In the genomic region with DNA sequence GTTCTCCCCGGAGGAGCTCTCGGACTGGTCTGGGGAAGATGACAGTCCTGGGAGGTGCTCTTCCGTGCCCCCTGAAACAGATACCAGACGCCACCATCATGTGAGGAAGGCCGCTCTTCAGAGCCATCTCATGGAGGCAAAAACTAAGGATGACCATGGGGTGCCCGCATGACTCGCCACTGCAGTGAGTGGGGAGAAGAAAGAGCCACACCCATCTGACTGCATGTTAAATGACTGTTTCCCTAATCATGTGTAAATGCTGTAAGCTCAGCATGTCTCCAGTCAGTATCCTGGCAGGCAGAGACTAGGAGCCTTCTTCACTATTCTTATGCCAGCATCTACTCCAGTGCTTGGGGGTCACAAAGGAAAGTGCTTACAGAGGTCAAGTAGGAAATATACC, we compare ENCODE assay signal across 22 cellular contexts. TPM values are rescaled to one million over a fixed set of nuclear protein-coding genes. Genes with fewer than 3 reads are reported as not detected.
A peak's percentile ranks its signal among the peaks of the same experiment; 100 is the strongest.
DNase-seq lines count a peak whose midpoint lies in the region; ATAC-seq and TF ChIP-seq lines count a peak whose summit lies in the region.
"Had no signal": no experiment of that assay in that cellular context is flagged by ENCODE, and none has a peak within 500 bp of the region (broad histone marks: within the 10 kb centered on the region; RNA-seq: fewer than 3 reads in every experiment).

No MANE protein-coding gene starts in this region.

- POLR2A ChIA-PET in MCF 10A (lab: Yijun Ruan, JAX): interaction anchor here (0.8 to 1.9 kb wide), 6 partner anchors 11 to 175 kb away, joined by 3 to 6 read pairs (median 4); no protein-coding TSS in a partner anchor

- H3K36me3 Mint-ChIP-seq in MCF 10A (ENCODE audit: insufficient read depth, unreplicated experiment): peaks cover 13% of the 10 kb centered on the region
- H3K36me3 Mint-ChIP-seq: activated CD4-positive, alpha-beta memory T cell treated with anti-CD3 and anti-CD28 coated beads for 36 hours; immature natural killer cell had no signal

- no peak for TF ChIP-seq CTCF in MCF 10A (IDR thresholded peaks at IDR 0.05; ENCODE audit: unreplicated experiment)
- TF ChIP-seq CTCF in breast epithelium (IDR thresholded peaks at IDR 0.05): no peak
- no peak for TF ChIP-seq CTCF in mammary epithelial cell (conservative IDR thresholded peaks at IDR 0.05 in 1 of 2, IDR thresholded peaks at IDR 0.05 in 1 of 2; ENCODE audit: extremely low read depth in 1 of 2, insufficient read depth in 1 of 2, low read depth in 1 of 2, low read length in 2 of 2)
- TF ChIP-seq CTCF in foreskin keratinocyte (conservative IDR thresholded peaks at IDR 0.05): no peak

- TF ChIP-seq POLR2A in breast epithelium (IDR thresholded peaks at IDR 0.05): no peak

- peaks cover 24% of the 10 kb centered on the region for H3K4me1 Mint-ChIP-seq in MCF 10A (ENCODE audit: insufficient read depth, unreplicated experiment)
- H3K4me1 Mint-ChIP-seq: immature natural killer cell had no signal

- H3K9ac ChIP-seq in mammary epithelial cell (ENCODE audit: insufficient read depth, low read length): no peak overlapping the region

- H3K4me3 Mint-ChIP-seq in MCF 10A (ENCODE audit: unreplicated experiment): no peak overlapping the region
- H3K4me3 Mint-ChIP-seq: activated CD4-positive, alpha-beta memory T cell treated with anti-CD3 and anti-CD28 coated beads for 36 hours; brain; immature natural killer cell; stimulated activated naive B cell treated with anti-CD40 and anti-IgM and Interleukin-4, amounts not matched to agents 10 μg/mL and 1 μg/mL and 100 μg/mL, for 72 hours; T-helper 2 cell treated with Interferon-gamma antibody and Interleukin-4, amounts not matched to agents 5 μg/mL and 100 μg/mL, for 36 hours had no signal

- peaks cover 8% of the 10 kb centered on the region for H3K79me2 ChIP-seq in mammary epithelial cell (ENCODE audit: insufficient read depth, low read length)

- H3K4me2 ChIP-seq in mammary epithelial cell (ENCODE audit: insufficient read depth, low read depth, low read length): no peak overlapping the region

- no peaks in the 10 kb centered on the region for H3K9me3 Mint-ChIP-seq in MCF 10A (ENCODE audit: unreplicated experiment)
- H3K9me3 Mint-ChIP-seq: activated CD4-positive, alpha-beta memory T cell treated with anti-CD3 and anti-CD28 coated beads for 36 hours; immature natural killer cell; T-helper 2 cell treated with Interferon-gamma antibody and Interleukin-4, amounts not matched to agents 5 μg/mL and 100 μg/mL, for 36 hours had no signal

- 90% methylated on average over 4 of the region's 7 CpGs for WGBS in mammary epithelial cell (ENCODE audit: low coverage, missing lambda C conversion rate)

- H3K9me3 ChIP-seq in breast epithelium: no peaks in the 10 kb centered on the region
- H3K9me3 ChIP-seq in mammary epithelial cell (replicated peaks; ENCODE audit: insufficient read depth, low read length): no peaks in the 10 kb centered on the region
- H3K9me3 ChIP-seq: BE2C, thoracic aorta had no signal

- DNase-seq in MCF 10A (ENCODE audit: unreplicated experiment) (peak; percentile 22), breast epithelium (ENCODE audit: low spot score in 2 of 2) (no peak), mammary epithelial cell (peak; percentile 83), foreskin keratinocyte (peak in 1 of 2 donors; percentile 69), NCI-H446 (lab: John Stamatoyannopoulos, UW) (no peak), COLO829 (ENCODE audit: low spot score) (no peak), HuH-7.5 (ENCODE audit: low spot score) (no peak)
- DNase-seq in effector CD8-positive, alpha-beta T cell (lab: John Stamatoyannopoulos, UW): no peak
- DNase-seq: activated CD4-positive, alpha-beta memory T cell treated with anti-CD3 and anti-CD28 coated beads for 36 hours; activated CD4-positive, CD25-positive, alpha-beta regulatory T cell; activated gamma-delta T cell; BE2C; immature natural killer cell; NCI-H1694; NCI-H2171 treated with DMSO at 0.1 percent for 48 hours; NCI-H526 treated with DMSO at 0.1 percent for 48 hours; psoas muscle; stimulated activated naive B cell treated with anti-CD40 and anti-IgM and Interleukin-4, amounts not matched to agents 10 μg/mL and 1 μg/mL and 100 μg/mL, for 72 hours had no signal

- in situ Hi-C loops in mammary epithelial cell (cut with MboI; ENCODE audit: low sequenced_read_pairs in 2 of 2): loop anchor here in 1 of 2 donors (10.0 kb wide), 1 partner anchor 49 kb away; no protein-coding TSS in a partner anchor

- intact Hi-C loops in MCF 10A (cut with micrococcal nuclease): no loop called here
- intact Hi-C loops in breast epithelium (cut with DNase I; ENCODE audit: low total_unique reads): no loop called here
- intact Hi-C loops in mammary epithelial cell (cut with micrococcal nuclease): no loop called here

- no peak overlapping the region for H2AFZ ChIP-seq in mammary epithelial cell (ENCODE audit: low read depth, low read length)

- dilution Hi-C loops in mammary epithelial cell (cut with HindIII; ENCODE audit: low sequenced_read_pairs): no loop called here

- no peaks in the 10 kb centered on the region for H4K20me1 ChIP-seq in mammary epithelial cell (ENCODE audit: insufficient read depth, low read length)

- H3K4me3 ChIP-seq in breast epithelium: no peak overlapping the region
- no peak overlapping the region for H3K4me3 ChIP-seq in mammary epithelial cell (replicated peaks in 1 of 3; ENCODE audit: insufficient read depth in 1 of 3, low read depth in 2 of 3, low read length in 3 of 3)
- H3K4me3 ChIP-seq: psoas muscle, thoracic aorta had no signal

- H3K4me1 ChIP-seq in breast epithelium (peaks cover 3 to 17% of the 10 kb centered on the region in 2 donors), mammary epithelial cell (ENCODE audit: insufficient read depth, low read length) (peaks cover 55% of the 10 kb centered on the region), foreskin keratinocyte (peaks cover 54% of the 10 kb centered on the region)

- BruUV-seq in MCF 10A (replicated peaks; lab: Mats Ljungman, UMichigan): no TSS peak
- BruUV-seq in mammary epithelial cell (replicated peaks; lab: Mats Ljungman, UMichigan): no TSS peak

- H3K27ac ChIP-seq in breast epithelium (no peak overlapping the region), mammary epithelial cell (ENCODE audit: insufficient read depth, low read depth, low read length) (peak overlapping the region; percentile 41), foreskin keratinocyte (peak overlapping the region; percentile 76)
- H3K27ac ChIP-seq: 22Rv1, psoas muscle, thoracic aorta had no signal

- peak; percentile 49 for ATAC-seq in foreskin keratinocyte
- ATAC-seq: psoas muscle; stimulated activated naive B cell treated with anti-CD40 and anti-IgM and Interleukin-4, amounts not matched to agents 10 μg/mL and 1 μg/mL and 100 μg/mL, for 72 hours had no signal

- H3K36me3 ChIP-seq in breast epithelium (no peaks in the 10 kb centered on the region), mammary epithelial cell (ENCODE audit: insufficient read depth, low read length) (no peaks in the 10 kb centered on the region)
- H3K36me3 ChIP-seq: thoracic aorta had no signal

- H3K27me3 Mint-ChIP-seq in MCF 10A (ENCODE audit: insufficient read depth, unreplicated experiment): no peaks in the 10 kb centered on the region
- H3K27me3 Mint-ChIP-seq: brain; stimulated activated naive B cell treated with anti-CD40 and anti-IgM and Interleukin-4, amounts not matched to agents 10 μg/mL and 1 μg/mL and 100 μg/mL, for 72 hours had no signal

- H3K27ac Mint-ChIP-seq in MCF 10A (ENCODE audit: low read depth, unreplicated experiment): no peak overlapping the region
- H3K27ac Mint-ChIP-seq: activated CD4-positive, alpha-beta memory T cell treated with anti-CD3 and anti-CD28 coated beads for 36 hours; brain; immature natural killer cell; stimulated activated naive B cell treated with anti-CD40 and anti-IgM and Interleukin-4, amounts not matched to agents 10 μg/mL and 1 μg/mL and 100 μg/mL, for 72 hours; T-helper 2 cell treated with Interferon-gamma antibody and Interleukin-4, amounts not matched to agents 5 μg/mL and 100 μg/mL, for 36 hours had no signal

- H3K27me3 ChIP-seq in breast epithelium (no peaks in the 10 kb centered on the region), mammary epithelial cell (ENCODE audit: insufficient read depth, low read length) (no peaks in the 10 kb centered on the region), foreskin keratinocyte (no peaks in the 10 kb centered on the region)
- H3K27me3 ChIP-seq: BE2C had no signal

- CTCF ChIA-PET in MCF 10A (lab: Yijun Ruan, JAX) (interaction anchor here (0.6 to 3.3 kb wide), 6 partner anchors 10 to 125 kb away, joined by 3 to 11 read pairs (median 3); no protein-coding TSS in a partner anchor), mammary epithelial cell (lab: Charles Lee; ENCODE audit: low non-redundant PET) (interaction anchor here (0.7 kb wide), 1 partner anchor 46 kb away, joined by 4 read pairs; no protein-coding TSS in a partner anchor)

RNA-seq across cellular contexts. Expression of gene STON2, which starts 4.0 kb away (rescaled TPM):
- total RNA-seq in MCF 10A (2022) (20.9 and 23.5 TPM in 2 replicates), breast epithelium (10 to 100 TPM; 24.6 to 30.2 (median 27.5) TPM), mammary epithelial cell (100 to 1,000 TPM; 125 to 327 TPM), foreskin keratinocyte (119 and 228 TPM in 2 replicates)
- polyA plus RNA-seq in mammary epithelial cell (54.2 TPM), foreskin keratinocyte (15.9 and 28.9 TPM in 2 replicates)
- 171 TPM for polyA minus RNA-seq in mammary epithelial cell

Comparison
In these comparisons a context has a peak if more than half of its experiments do, and no peak if none do; other contexts are left out.
1. DNase-seq: peak in MCF 10A (single experiment) and mammary epithelial cell (single experiment); none in breast epithelium (0 of 2), NCI-H446 (0 of 2), COLO829 (single experiment), HuH-7.5 (single experiment) and effector CD8-positive, alpha-beta T cell (single experiment).
2. H3K27ac ChIP-seq: peak in mammary epithelial cell (single experiment) and foreskin keratinocyte (single experiment); none in breast epithelium (0 of 2).